ENCODE assay signal across 13 cellular contexts in genomic region chr13:39682788-39683187, GRCh38. TPM values are rescaled to one million over a fixed set of nuclear protein-coding genes. Genes with fewer than 3 reads are reported as not detected.
DNase-seq lines count a peak whose midpoint lies in the region; ATAC-seq lines count a peak whose summit lies in the region.
"Had no signal": no experiment of that assay in that cellular context is flagged by ENCODE, and none has a peak within 500 bp of the region (broad histone marks: within the 10 kb centered on the region; RNA-seq: fewer than 3 reads in every experiment).

No MANE protein-coding gene starts in this region.

- H3K36me3 Mint-ChIP-seq in activated T-helper 2 cell treated with anti-CD3 and anti-CD28 coated beads, Interferon-gamma antibody, Interleukin-2, Interleukin-4, amounts not matched to agents 10 μg/mL and 5 μg/mL and 100 μg/mL, durations not matched to agents 14 hours and 24 hours and 36 hours (ENCODE audit: low read depth): peaks cover 32% of the 10 kb centered on the region

- no peaks in the 10 kb centered on the region for H3K27me3 Mint-ChIP-seq in activated T-helper 2 cell treated with anti-CD3 and anti-CD28 coated beads, Interferon-gamma antibody, Interleukin-2, Interleukin-4, amounts not matched to agents 10 μg/mL and 5 μg/mL and 100 μg/mL, durations not matched to agents 14 hours and 24 hours and 36 hours (ENCODE audit: low read depth)

- peak; percentile 80 to 86 for ATAC-seq in activated CD4-positive, CD25-positive, alpha-beta regulatory T cell treated with anti-CD3 and anti-CD28 coated beads, Interleukin-2, amount 50 U/mL, for 24 hours
- peak; percentile 84 for ATAC-seq in GM21529 (IDR thresholded peaks at IDR 0.05; ENCODE audit: unreplicated experiment)
- peak; percentile 74 for ATAC-seq in HG03108 (IDR thresholded peaks at IDR 0.05; ENCODE audit: unreplicated experiment)
- ATAC-seq: Right ventricle myocardium inferior had no signal

- DNase-seq in activated CD4-positive, CD25-positive, alpha-beta regulatory T cell (lab: John Stamatoyannopoulos, UW): no peak
- no peak for DNase-seq in activated T-helper 2 cell treated with anti-CD3 and anti-CD28 coated beads, Interferon-gamma antibody, Interleukin-2, Interleukin-4, amounts not matched to agents 10 μg/mL and 5 μg/mL and 100 μg/mL, durations not matched to agents 14 hours and 24 hours and 36 hours (ENCODE audit: low spot score)
- no peak for DNase-seq in NCI-H2196 (lab: John Stamatoyannopoulos, UW; ENCODE audit: unreplicated experiment)
- DNase-seq in DMS53 treated with DMSO at 0.1 percent for 48 hours (lab: John Stamatoyannopoulos, UW; ENCODE audit: unreplicated experiment): no peak
- DNase-seq in activated CD4-positive, alpha-beta T cell treated with anti-CD3 and anti-CD28 coated beads, Interleukin-2, amount 50 U/mL, for 1 hour: no peak
- DNase-seq: activated CD4-positive, alpha-beta T cell treated with anti-CD3 and anti-CD28 coated beads for 1 hour; dermis blood vessel endothelial cell; left ventricle myocardium inferior; testis had no signal

- H3K9me3 Mint-ChIP-seq in activated T-helper 2 cell treated with anti-CD3 and anti-CD28 coated beads, Interferon-gamma antibody, Interleukin-2, Interleukin-4, amounts not matched to agents 10 μg/mL and 5 μg/mL and 100 μg/mL, durations not matched to agents 14 hours and 24 hours and 36 hours: no peaks in the 10 kb centered on the region

- H3K4me3 Mint-ChIP-seq in activated T-helper 2 cell treated with anti-CD3 and anti-CD28 coated beads, Interferon-gamma antibody, Interleukin-2, Interleukin-4, amounts not matched to agents 10 μg/mL and 5 μg/mL and 100 μg/mL, durations not matched to agents 14 hours and 24 hours and 36 hours (ENCODE audit: low read depth): no peak overlapping the region

- peak overlapping the region; percentile 14 for H3K27ac Mint-ChIP-seq in activated T-helper 2 cell treated with anti-CD3 and anti-CD28 coated beads, Interferon-gamma antibody, Interleukin-2, Interleukin-4, amounts not matched to agents 10 μg/mL and 5 μg/mL and 100 μg/mL, durations not matched to agents 14 hours and 24 hours and 36 hours

- intact Hi-C loops in activated T-helper 2 cell treated with anti-CD3 and anti-CD28 coated beads, Interferon-gamma antibody, Interleukin-2, Interleukin-4, amounts not matched to agents 10 μg/mL and 5 μg/mL and 100 μg/mL, durations not matched to agents 14 hours and 24 hours and 36 hours (cut with micrococcal nuclease): loop anchor here (5.0 to 10.0 kb wide), 5 partner anchors 260 to 752 kb away; no protein-coding TSS in a partner anchor

- H3K4me1 Mint-ChIP-seq in activated T-helper 2 cell treated with anti-CD3 and anti-CD28 coated beads, Interferon-gamma antibody, Interleukin-2, Interleukin-4, amounts not matched to agents 10 μg/mL and 5 μg/mL and 100 μg/mL, durations not matched to agents 14 hours and 24 hours and 36 hours (ENCODE audit: low read depth): peaks cover 13% of the 10 kb centered on the region

RNA-seq across cellular contexts. Expression of gene COG6, which starts 27.3 kb away (rescaled TPM):
- total RNA-seq in activated T-helper 2 cell treated with anti-CD3 and anti-CD28 coated beads, Interferon-gamma antibody, Interleukin-2, Interleukin-4, amounts not matched to agents 10 μg/mL and 5 μg/mL and 100 μg/mL, durations not matched to agents 14 hours and 24 hours and 36 hours: 32.4 and 42.2 TPM in 2 replicates
